ENCODE assay signal across 1 cellular context in the genomic region with DNA sequence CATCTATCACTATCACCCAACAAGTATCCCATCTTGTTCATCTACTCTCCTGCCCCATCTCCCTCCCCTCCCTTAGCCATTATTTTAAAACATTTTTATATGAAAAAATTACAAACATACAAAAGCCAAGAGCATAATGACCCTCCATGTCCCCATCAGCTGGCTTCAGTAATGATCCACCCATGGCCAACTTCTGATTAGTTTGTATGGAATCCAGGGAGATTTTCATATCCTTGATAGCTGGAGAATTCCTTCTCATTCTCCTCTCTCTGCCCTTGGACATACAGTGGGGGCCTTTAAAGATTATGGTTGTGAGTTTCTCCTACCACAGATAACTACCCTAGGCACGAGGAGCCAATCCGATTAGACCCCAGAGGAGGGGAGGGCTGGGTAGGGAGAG.
TF ChIP-seq lines count a peak whose summit lies in the region.

No MANE protein-coding gene starts in this region.

TF ChIP-seq in SK-N-SH, 30 proteins besides CTCF, POLR2A, EP300 and RAD21 (continued from another document):
- TF ChIP-seq MXI1 (IDR thresholded peaks at IDR 0.05; ENCODE audit: low read depth, low read length): no peak
- TF ChIP-seq, protein P1, sequence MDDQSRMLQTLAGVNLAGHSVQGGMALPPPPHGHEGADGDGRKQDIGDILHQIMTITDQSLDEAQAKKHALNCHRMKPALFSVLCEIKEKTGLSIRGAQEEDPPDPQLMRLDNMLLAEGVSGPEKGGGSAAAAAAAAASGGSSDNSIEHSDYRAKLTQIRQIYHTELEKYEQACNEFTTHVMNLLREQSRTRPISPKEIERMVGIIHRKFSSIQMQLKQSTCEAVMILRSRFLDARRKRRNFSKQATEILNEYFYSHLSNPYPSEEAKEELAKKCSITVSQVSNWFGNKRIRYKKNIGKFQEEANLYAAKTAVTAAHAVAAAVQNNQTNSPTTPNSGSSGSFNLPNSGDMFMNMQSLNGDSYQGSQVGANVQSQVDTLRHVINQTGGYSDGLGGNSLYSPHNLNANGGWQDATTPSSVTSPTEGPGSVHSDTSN (IDR thresholded peaks at IDR 0.05): no peak
- TF ChIP-seq YY1 (IDR thresholded peaks at IDR 0.05; ENCODE audit: low read depth): no peak
- no peak for TF ChIP-seq TAF1 (IDR thresholded peaks at IDR 0.05; ENCODE audit: borderline replicate concordance, low read depth, low read length)
- TF ChIP-seq FOSL2 (IDR thresholded peaks at IDR 0.05; ENCODE audit: borderline replicate concordance, low read depth): no peak
- no peak for TF ChIP-seq RFX5 (IDR thresholded peaks at IDR 0.05; ENCODE audit: low read length)
- no peak for TF ChIP-seq TEAD4 (IDR thresholded peaks at IDR 0.05; ENCODE audit: borderline replicate concordance, insufficient read depth)
- TF ChIP-seq, protein P2, sequence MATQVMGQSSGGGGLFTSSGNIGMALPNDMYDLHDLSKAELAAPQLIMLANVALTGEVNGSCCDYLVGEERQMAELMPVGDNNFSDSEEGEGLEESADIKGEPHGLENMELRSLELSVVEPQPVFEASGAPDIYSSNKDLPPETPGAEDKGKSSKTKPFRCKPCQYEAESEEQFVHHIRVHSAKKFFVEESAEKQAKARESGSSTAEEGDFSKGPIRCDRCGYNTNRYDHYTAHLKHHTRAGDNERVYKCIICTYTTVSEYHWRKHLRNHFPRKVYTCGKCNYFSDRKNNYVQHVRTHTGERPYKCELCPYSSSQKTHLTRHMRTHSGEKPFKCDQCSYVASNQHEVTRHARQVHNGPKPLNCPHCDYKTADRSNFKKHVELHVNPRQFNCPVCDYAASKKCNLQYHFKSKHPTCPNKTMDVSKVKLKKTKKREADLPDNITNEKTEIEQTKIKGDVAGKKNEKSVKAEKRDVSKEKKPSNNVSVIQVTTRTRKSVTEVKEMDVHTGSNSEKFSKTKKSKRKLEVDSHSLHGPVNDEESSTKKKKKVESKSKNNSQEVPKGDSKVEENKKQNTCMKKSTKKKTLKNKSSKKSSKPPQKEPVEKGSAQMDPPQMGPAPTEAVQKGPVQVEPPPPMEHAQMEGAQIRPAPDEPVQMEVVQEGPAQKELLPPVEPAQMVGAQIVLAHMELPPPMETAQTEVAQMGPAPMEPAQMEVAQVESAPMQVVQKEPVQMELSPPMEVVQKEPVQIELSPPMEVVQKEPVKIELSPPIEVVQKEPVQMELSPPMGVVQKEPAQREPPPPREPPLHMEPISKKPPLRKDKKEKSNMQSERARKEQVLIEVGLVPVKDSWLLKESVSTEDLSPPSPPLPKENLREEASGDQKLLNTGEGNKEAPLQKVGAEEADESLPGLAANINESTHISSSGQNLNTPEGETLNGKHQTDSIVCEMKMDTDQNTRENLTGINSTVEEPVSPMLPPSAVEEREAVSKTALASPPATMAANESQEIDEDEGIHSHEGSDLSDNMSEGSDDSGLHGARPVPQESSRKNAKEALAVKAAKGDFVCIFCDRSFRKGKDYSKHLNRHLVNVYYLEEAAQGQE (IDR thresholded peaks at IDR 0.05; ENCODE audit: low read depth, low read length): no peak
